In the genomic region with DNA sequence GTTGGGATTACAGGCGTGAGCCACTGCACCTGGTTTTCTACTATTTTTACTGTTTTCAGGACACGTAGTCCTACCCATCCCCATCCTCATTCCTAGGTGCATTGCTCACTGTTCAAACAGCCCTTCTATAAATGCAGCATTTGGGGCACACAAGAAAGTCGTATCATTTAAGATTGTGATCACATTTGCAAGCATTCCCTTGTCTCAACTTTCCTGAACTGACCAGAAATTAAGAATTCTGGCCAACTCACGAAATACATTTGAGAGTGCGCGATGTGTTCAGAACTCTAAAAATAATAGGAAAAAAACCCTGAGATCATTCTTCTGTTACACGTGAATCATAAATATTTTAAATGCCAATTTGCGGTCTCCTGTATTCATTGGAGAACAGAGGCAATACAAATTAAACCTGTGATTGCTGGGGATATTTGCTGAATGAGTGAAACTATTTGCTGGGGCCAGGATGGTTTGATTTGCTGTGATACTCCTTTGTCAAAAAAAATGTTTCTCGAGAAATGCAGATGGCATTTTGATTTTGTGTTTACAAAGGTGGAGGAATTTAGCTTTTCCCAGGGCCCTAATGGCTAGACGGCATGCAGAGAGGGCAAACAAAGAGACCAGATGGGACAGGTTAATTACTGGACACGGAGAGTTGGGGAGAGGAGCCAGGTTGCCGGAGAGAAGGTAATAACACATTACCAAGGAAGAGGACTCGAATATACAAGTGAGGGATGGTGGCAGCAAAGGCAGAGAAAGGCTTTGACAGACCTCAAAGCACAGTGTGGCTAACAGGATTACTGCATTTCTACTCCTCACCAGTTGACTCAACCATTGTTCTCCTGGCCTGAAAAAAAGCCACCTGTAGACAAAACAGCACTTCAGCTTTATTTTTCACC, we compare ENCODE assay signal across 12 cellular contexts.
DNase-seq lines count a peak whose midpoint lies in the region; ATAC-seq lines count a peak whose summit lies in the region.
"Had no signal": no experiment of that assay in that cellular context is flagged by ENCODE, and none has a peak within 500 bp of the region (broad histone marks: within the 10 kb centered on the region; RNA-seq: fewer than 3 reads in every experiment).

No MANE protein-coding gene starts in this region.

- no peak overlapping the region for H3K4me3 ChIP-seq in adipocyte (ENCODE audit: low read length)
- H3K4me3 ChIP-seq: BLaER1 treated with 17β-estradiol and CSF1 and Interleukin-3, amounts not matched to agents 10 nM and 100 nM; cardiac muscle cell; pancreas; tibial artery had no signal

- ATAC-seq in memory B cell (ENCODE audit: low read depth) = no peak
- ATAC-seq: pancreas had no signal

- H3K4me1 Mint-ChIP-seq in memory B cell = peaks cover 16% of the 10 kb centered on the region

- peaks cover 6% of the 10 kb centered on the region for H3K4me1 ChIP-seq in adipocyte (ENCODE audit: control insufficient read depth, insufficient read depth, low read length)
- H3K4me1 ChIP-seq: pancreas, tibial artery had no signal

- no peaks in the 10 kb centered on the region for H3K9me3 Mint-ChIP-seq in memory B cell

- no peaks in the 10 kb centered on the region for H3K27me3 ChIP-seq in adipocyte (replicated peaks; ENCODE audit: control insufficient read depth, insufficient read depth, low read length)
- H3K27me3 ChIP-seq: BLaER1 treated with 17β-estradiol and CSF1 and Interleukin-3, amounts not matched to agents 10 nM and 100 nM; cardiac muscle cell; pancreas; tibial artery had no signal

- H3K36me3 ChIP-seq in adipocyte (ENCODE audit: control insufficient read depth, insufficient read depth, low read length, severe bottlenecking) = no peaks in the 10 kb centered on the region
- H3K36me3 ChIP-seq: BLaER1 treated with 17β-estradiol and CSF1 and Interleukin-3, amounts not matched to agents 10 nM and 100 nM; cardiac muscle cell had no signal

- no peak overlapping the region for H3K9ac ChIP-seq in adipocyte (ENCODE audit: low read length)
- H3K9ac ChIP-seq: BLaER1 treated with 17β-estradiol and CSF1 and Interleukin-3, amounts not matched to agents 10 nM and 100 nM had no signal

- no peak overlapping the region for H3K4me3 Mint-ChIP-seq in memory B cell

- H3K27ac Mint-ChIP-seq in memory B cell = peak overlapping the region; percentile 61

- H3K9me3 ChIP-seq in adipocyte (ENCODE audit: control insufficient read depth, low read length) = no peaks in the 10 kb centered on the region
- H3K9me3 ChIP-seq: BLaER1 treated with 17β-estradiol and CSF1 and Interleukin-3, amounts not matched to agents 10 nM and 100 nM; pancreas; tibial artery had no signal

- DNase-seq in EL = peak; percentile 45
- peak; percentile 76 for DNase-seq in NCI-H146 (lab: John Stamatoyannopoulos, UW)
- peak; percentile 22 for DNase-seq in adipocyte (ENCODE audit: low read depth)
- no peak for DNase-seq in memory B cell (ENCODE audit: low spot score in 2 of 2)
- no peak for DNase-seq in stimulated activated CD4-positive, alpha-beta T cell treated with anti-CD3 and anti-CD28 coated beads, Interleukin-4, amount 100 ng/mL, for 24 hours
- DNase-seq in activated naive CD4-positive, alpha-beta T cell treated with Interleukin-2 at 50 U/mL for 16 hours = no peak
- no peak for DNase-seq in OCI-M1 (lab: John Stamatoyannopoulos, UW)
- no peak for DNase-seq in GF-D8 (lab: John Stamatoyannopoulos, UW)
- DNase-seq: pancreas had no signal

- H3K27me3 Mint-ChIP-seq in memory B cell = no peaks in the 10 kb centered on the region

- peaks cover 11% of the 10 kb centered on the region for H3K36me3 Mint-ChIP-seq in memory B cell

Comparison
In these comparisons a context has a peak if more than half of its experiments do, and no peak if none do; other contexts are left out.
1. DNase-seq: peak in EL (single experiment), NCI-H146 (single experiment) and adipocyte (single experiment); none in memory B cell (0 of 2), stimulated activated CD4-positive, alpha-beta T cell treated with anti-CD3 and anti-CD28 coated beads, Interleukin-4, amount 100 ng/mL, for 24 hours (single experiment), activated naive CD4-positive, alpha-beta T cell treated with Interleukin-2 at 50 U/mL for 16 hours (single experiment), OCI-M1 (single experiment) and GF-D8 (single experiment).